ENCODE assay signal across 8 cellular contexts in the genomic region with DNA sequence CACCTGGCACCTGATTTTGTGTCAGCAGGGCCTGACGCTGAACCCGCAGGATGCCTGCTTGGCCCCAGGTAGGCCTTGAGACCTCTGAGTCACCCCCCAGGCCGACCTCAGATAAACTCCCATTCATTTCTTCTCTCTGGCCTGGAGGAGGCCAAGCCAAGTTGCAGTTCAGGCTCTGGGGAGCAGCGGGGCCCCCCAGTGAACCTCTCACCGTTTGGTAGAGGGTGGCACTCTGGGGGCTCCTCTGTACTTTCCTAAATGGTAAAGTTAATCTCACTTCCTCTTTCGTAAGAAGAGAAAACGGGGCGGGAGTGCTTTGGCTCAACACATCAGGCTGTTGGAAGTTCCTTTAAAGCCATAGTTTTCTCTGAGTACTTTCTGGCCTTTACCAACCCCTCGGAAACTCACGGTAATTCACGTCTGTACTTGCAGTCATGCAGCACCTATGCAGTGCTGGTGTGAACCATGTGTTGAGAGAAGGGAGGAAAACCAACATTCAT.
DNase-seq lines count a peak whose midpoint lies in the region; ATAC-seq lines count a peak whose summit lies in the region.

No MANE protein-coding gene starts in this region.

- H3K27ac ChIP-seq in caudate nucleus (ENCODE audit: low read depth, low read length) = peak overlapping the region; percentile 90

- no peaks in the 10 kb centered on the region for H3K27me3 Mint-ChIP-seq in stimulated activated memory B cell treated with anti-CD40 and anti-IgM and Interleukin-4, amounts not matched to agents 10 μg/mL and 1 μg/mL and 100 μg/mL, for 72 hours
- H3K27me3 Mint-ChIP-seq in effector memory CD8-positive, alpha-beta T cell = peaks cover 59 to 89% of the 10 kb centered on the region in 2 donors

- H3K4me3 Mint-ChIP-seq in stimulated activated memory B cell treated with anti-CD40 and anti-IgM and Interleukin-4, amounts not matched to agents 10 μg/mL and 1 μg/mL and 100 μg/mL, for 72 hours = peak overlapping the region; percentile 98
- H3K4me3 Mint-ChIP-seq in effector memory CD8-positive, alpha-beta T cell = no peak overlapping the region

- H3K4me1 Mint-ChIP-seq in stimulated activated memory B cell treated with anti-CD40 and anti-IgM and Interleukin-4, amounts not matched to agents 10 μg/mL and 1 μg/mL and 100 μg/mL, for 72 hours = peaks cover 75% of the 10 kb centered on the region
- peaks cover 0 to 2% of the 10 kb centered on the region in 2 donors for H3K4me1 Mint-ChIP-seq in effector memory CD8-positive, alpha-beta T cell (ENCODE audit: low read depth in 2 of 2)

- H3K27ac Mint-ChIP-seq in stimulated activated memory B cell treated with anti-CD40 and anti-IgM and Interleukin-4, amounts not matched to agents 10 μg/mL and 1 μg/mL and 100 μg/mL, for 72 hours = peak overlapping the region; percentile 89
- no peak overlapping the region for H3K27ac Mint-ChIP-seq in effector memory CD8-positive, alpha-beta T cell

- DNase-seq in caudate nucleus (lab: John Stamatoyannopoulos, UW) (no peak), DMS79 (lab: John Stamatoyannopoulos, UW) (no peak), NCI-H345 treated with DMSO at 0.1 percent for 48 hours (lab: John Stamatoyannopoulos, UW; ENCODE audit: unreplicated experiment) (no peak), GDM1 (lab: John Stamatoyannopoulos, UW) (no peak)
- DNase-seq in effector memory CD8-positive, alpha-beta T cell = no peak

- no peaks in the 10 kb centered on the region for H3K9me3 Mint-ChIP-seq in stimulated activated memory B cell treated with anti-CD40 and anti-IgM and Interleukin-4, amounts not matched to agents 10 μg/mL and 1 μg/mL and 100 μg/mL, for 72 hours
- H3K9me3 Mint-ChIP-seq in effector memory CD8-positive, alpha-beta T cell = no peaks in the 10 kb centered on the region

- peaks cover 52% of the 10 kb centered on the region for H3K36me3 Mint-ChIP-seq in stimulated activated memory B cell treated with anti-CD40 and anti-IgM and Interleukin-4, amounts not matched to agents 10 μg/mL and 1 μg/mL and 100 μg/mL, for 72 hours
- no peaks in the 10 kb centered on the region for H3K36me3 Mint-ChIP-seq in effector memory CD8-positive, alpha-beta T cell (ENCODE audit: insufficient read depth)

- ATAC-seq in GM19324 (IDR thresholded peaks at IDR 0.05; ENCODE audit: low FRiP score, unreplicated experiment) (peak; percentile 51), HG03135 (IDR thresholded peaks at IDR 0.05; ENCODE audit: unreplicated experiment) (peak; percentile 52)
- peak; percentile 89 for ATAC-seq in stimulated activated memory B cell treated with anti-CD40 and anti-IgM and Interleukin-4, amounts not matched to agents 10 μg/mL and 1 μg/mL and 100 μg/mL, for 72 hours
- ATAC-seq in effector memory CD8-positive, alpha-beta T cell (replicated peaks) = no peak
